Comparison of ENCODE assay signal across 9 cellular contexts in the genomic region with DNA sequence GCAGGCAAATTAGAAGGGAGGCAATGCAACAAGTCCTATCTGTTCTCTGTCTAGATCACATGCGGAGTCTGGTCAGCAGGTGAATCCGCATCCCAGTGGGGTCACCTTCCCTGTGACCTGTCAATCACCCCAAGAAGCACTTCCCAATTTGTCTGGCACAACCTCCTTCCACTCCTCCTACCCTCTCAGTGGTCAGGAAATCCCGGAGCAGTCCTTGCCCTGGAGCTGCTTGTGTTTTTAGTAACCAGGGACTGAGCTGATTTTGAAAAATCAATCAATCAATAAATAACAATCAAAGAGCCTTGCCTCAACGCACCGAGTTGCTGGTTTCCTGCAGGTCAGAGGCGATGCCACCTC. TPM values are rescaled to one million over a fixed set of nuclear protein-coding genes. Genes with fewer than 3 reads are reported as not detected.
DNase-seq lines count a peak whose midpoint lies in the region; ATAC-seq, FAIRE-seq and TF ChIP-seq lines count a peak whose summit lies in the region.
"Had no signal": no experiment of that assay in that cellular context is flagged by ENCODE, and none has a peak within 500 bp of the region (broad histone marks: within the 10 kb centered on the region; RNA-seq: fewer than 3 reads in every experiment).

No MANE protein-coding gene starts in this region.

- H3K36me3 Mint-ChIP-seq in CD14-positive monocyte (no peaks in the 10 kb centered on the region), WTC11 (no peaks in the 10 kb centered on the region)

- H3K9me3 ChIP-seq in pancreas: no peaks in the 10 kb centered on the region

- peak overlapping the region; percentile 60 to 88 for H3K4me3 Mint-ChIP-seq in CD14-positive monocyte
- peak overlapping the region; percentile 82 for H3K4me3 Mint-ChIP-seq in WTC11

- no peak for TF ChIP-seq CTCF in CD14-positive monocyte (IDR thresholded peaks at IDR 0.05)
- no peak for TF ChIP-seq CTCF in WTC11 (IDR thresholded peaks at IDR 0.05)
- no peak for TF ChIP-seq CTCF in pancreas (IDR thresholded peaks at IDR 0.05)

- no peak for DNase-seq in CD14-positive monocyte (ENCODE audit: low spot score)
- DNase-seq in WTC11 (ENCODE audit: low spot score): peak; percentile 73
- peak; percentile 53 for DNase-seq in left ventricle myocardium superior
- DNase-seq in pancreas: peak in 1 of 6 donors; percentile 10
- DNase-seq in effector CD8-positive, alpha-beta T cell (lab: John Stamatoyannopoulos, UW): no peak
- DNase-seq in KBM-7: no peak
- no peak for DNase-seq in NCI-H748 (lab: John Stamatoyannopoulos, UW; ENCODE audit: unreplicated experiment)
- DNase-seq: activated CD8-positive, alpha-beta memory T cell treated with anti-CD3 and anti-CD28 coated beads for 24 hours had no signal

- POLR2A ChIA-PET in WTC11 (lab: Charles Lee): no interaction called here

- CTCF ChIA-PET in WTC11 (lab: Charles Lee): interaction anchor here (0.8 to 1.0 kb wide), 2 partner anchors 51 to 240 kb away, joined by 3 to 4 read pairs; no protein-coding TSS in a partner anchor

- intact Hi-C loops in CD14-positive monocyte (cut with micrococcal nuclease): no loop called here
- intact Hi-C loops in left ventricle myocardium superior (cut with micrococcal nuclease): no loop called here
- intact Hi-C loops in pancreas (cut with DNase I): no loop called here

- in situ Hi-C loops in KBM-7 (cut with MboI; ENCODE audit: low pct_unique_long_range_greater_than_20kb, low sequenced_read_pairs): no loop called here

- peaks cover 6% of the 10 kb centered on the region for H3K4me1 Mint-ChIP-seq in CD14-positive monocyte
- peaks cover 50% of the 10 kb centered on the region for H3K4me1 Mint-ChIP-seq in WTC11

- 10 to 14% methylated on average over 6 of the region's 6 CpGs for WGBS in pancreas, 2 donors

- no peaks in the 10 kb centered on the region for H3K4me1 ChIP-seq in pancreas

- H3K27me3 Mint-ChIP-seq in CD14-positive monocyte (ENCODE audit: low read depth in 3 of 3) (peaks cover 24 to 37% (median 24%) of the 10 kb centered on the region in 3 donors), WTC11 (ENCODE audit: low read depth) (no peaks in the 10 kb centered on the region; the same call in 1 of the 2 replicates)

- ATAC-seq in WTC11 (peak; percentile 89), left ventricle myocardium superior (peak; percentile 88), pancreas (peak; percentile 35 to 72 (median 49)), GM19395 (IDR thresholded peaks at IDR 0.05; ENCODE audit: unreplicated experiment) (no peak)

- no peak overlapping the region for H3K27ac Mint-ChIP-seq in CD14-positive monocyte
- peak overlapping the region; percentile 37; the same call in 1 of the 2 replicates for H3K27ac Mint-ChIP-seq in WTC11

- FAIRE-seq in pancreas (lab: Jason Lieb, UNC): no peak

- H3K27me3 ChIP-seq in pancreas: no peaks in the 10 kb centered on the region

- no peaks in the 10 kb centered on the region for H3K36me3 ChIP-seq in pancreas

- H3K9me3 Mint-ChIP-seq in CD14-positive monocyte (peaks cover 0 to 13% (median 7%) of the 10 kb centered on the region in 7 donors), WTC11 (no peaks in the 10 kb centered on the region)

- H3K27ac ChIP-seq in pancreas: peak overlapping the region in 1 of 4 donors; percentile 48

- H3K4me3 ChIP-seq in pancreas: peak overlapping the region; percentile 36 to 57 (median 46)

TF ChIP-seq in WTC11, 78 proteins besides CTCF, POLR2A, EP300 and RAD21 (continues in another document):
- TF ChIP-seq, protein P1, sequence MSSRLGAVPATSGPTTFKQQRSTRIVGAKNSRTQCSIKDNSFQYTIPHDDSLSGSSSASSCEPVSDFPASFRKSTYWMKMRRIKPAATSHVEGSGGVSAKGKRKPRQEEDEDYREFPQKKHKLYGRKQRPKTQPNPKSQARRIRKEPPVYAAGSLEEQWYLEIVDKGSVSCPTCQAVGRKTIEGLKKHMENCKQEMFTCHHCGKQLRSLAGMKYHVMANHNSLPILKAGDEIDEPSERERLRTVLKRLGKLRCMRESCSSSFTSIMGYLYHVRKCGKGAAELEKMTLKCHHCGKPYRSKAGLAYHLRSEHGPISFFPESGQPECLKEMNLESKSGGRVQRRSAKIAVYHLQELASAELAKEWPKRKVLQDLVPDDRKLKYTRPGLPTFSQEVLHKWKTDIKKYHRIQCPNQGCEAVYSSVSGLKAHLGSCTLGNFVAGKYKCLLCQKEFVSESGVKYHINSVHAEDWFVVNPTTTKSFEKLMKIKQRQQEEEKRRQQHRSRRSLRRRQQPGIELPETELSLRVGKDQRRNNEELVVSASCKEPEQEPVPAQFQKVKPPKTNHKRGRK (CRISPR knock-in tag; IDR thresholded peaks at IDR 0.05; ENCODE audit: borderline replicate concordance): no peak
- TF ChIP-seq ZNF121 (CRISPR knock-in tag; IDR thresholded peaks at IDR 0.05) (no peak), NR2C2 (CRISPR knock-in tag; IDR thresholded peaks at IDR 0.05) (no peak), NR1H2 (CRISPR knock-in tag; IDR thresholded peaks at IDR 0.05) (no peak), FOXP1 (CRISPR knock-in tag; IDR thresholded peaks at IDR 0.05; ENCODE audit: borderline replicate concordance) (no peak), FOXJ3 (CRISPR knock-in tag; IDR thresholded peaks at IDR 0.05; ENCODE audit: borderline replicate concordance) (no peak), CREB1 (CRISPR knock-in tag; IDR thresholded peaks at IDR 0.05) (no peak)
- TF ChIP-seq, protein P2, sequence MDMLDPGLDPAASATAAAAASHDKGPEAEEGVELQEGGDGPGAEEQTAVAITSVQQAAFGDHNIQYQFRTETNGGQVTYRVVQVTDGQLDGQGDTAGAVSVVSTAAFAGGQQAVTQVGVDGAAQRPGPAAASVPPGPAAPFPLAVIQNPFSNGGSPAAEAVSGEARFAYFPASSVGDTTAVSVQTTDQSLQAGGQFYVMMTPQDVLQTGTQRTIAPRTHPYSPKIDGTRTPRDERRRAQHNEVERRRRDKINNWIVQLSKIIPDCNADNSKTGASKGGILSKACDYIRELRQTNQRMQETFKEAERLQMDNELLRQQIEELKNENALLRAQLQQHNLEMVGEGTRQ (CRISPR knock-in tag; IDR thresholded peaks at IDR 0.05): peak; percentile 53
- TF ChIP-seq, protein P3, sequence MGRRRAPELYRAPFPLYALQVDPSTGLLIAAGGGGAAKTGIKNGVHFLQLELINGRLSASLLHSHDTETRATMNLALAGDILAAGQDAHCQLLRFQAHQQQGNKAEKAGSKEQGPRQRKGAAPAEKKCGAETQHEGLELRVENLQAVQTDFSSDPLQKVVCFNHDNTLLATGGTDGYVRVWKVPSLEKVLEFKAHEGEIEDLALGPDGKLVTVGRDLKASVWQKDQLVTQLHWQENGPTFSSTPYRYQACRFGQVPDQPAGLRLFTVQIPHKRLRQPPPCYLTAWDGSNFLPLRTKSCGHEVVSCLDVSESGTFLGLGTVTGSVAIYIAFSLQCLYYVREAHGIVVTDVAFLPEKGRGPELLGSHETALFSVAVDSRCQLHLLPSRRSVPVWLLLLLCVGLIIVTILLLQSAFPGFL (CRISPR knock-in tag; IDR thresholded peaks at IDR 0.05; ENCODE audit: borderline replicate concordance): no peak
- TF ChIP-seq, protein P4, sequence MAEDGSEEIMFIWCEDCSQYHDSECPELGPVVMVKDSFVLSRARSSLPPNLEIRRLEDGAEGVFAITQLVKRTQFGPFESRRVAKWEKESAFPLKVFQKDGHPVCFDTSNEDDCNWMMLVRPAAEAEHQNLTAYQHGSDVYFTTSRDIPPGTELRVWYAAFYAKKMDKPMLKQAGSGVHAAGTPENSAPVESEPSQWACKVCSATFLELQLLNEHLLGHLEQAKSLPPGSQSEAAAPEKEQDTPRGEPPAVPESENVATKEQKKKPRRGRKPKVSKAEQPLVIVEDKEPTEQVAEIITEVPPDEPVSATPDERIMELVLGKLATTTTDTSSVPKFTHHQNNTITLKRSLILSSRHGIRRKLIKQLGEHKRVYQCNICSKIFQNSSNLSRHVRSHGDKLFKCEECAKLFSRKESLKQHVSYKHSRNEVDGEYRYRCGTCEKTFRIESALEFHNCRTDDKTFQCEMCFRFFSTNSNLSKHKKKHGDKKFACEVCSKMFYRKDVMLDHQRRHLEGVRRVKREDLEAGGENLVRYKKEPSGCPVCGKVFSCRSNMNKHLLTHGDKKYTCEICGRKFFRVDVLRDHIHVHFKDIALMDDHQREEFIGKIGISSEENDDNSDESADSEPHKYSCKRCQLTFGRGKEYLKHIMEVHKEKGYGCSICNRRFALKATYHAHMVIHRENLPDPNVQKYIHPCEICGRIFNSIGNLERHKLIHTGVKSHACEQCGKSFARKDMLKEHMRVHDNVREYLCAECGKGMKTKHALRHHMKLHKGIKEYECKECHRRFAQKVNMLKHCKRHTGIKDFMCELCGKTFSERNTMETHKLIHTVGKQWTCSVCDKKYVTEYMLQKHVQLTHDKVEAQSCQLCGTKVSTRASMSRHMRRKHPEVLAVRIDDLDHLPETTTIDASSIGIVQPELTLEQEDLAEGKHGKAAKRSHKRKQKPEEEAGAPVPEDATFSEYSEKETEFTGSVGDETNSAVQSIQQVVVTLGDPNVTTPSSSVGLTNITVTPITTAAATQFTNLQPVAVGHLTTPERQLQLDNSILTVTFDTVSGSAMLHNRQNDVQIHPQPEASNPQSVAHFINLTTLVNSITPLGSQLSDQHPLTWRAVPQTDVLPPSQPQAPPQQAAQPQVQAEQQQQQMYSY (CRISPR knock-in tag; IDR thresholded peaks at IDR 0.05): peak; percentile 96; the same call in 1 of the 2 replicates
- TF ChIP-seq, protein P5, sequence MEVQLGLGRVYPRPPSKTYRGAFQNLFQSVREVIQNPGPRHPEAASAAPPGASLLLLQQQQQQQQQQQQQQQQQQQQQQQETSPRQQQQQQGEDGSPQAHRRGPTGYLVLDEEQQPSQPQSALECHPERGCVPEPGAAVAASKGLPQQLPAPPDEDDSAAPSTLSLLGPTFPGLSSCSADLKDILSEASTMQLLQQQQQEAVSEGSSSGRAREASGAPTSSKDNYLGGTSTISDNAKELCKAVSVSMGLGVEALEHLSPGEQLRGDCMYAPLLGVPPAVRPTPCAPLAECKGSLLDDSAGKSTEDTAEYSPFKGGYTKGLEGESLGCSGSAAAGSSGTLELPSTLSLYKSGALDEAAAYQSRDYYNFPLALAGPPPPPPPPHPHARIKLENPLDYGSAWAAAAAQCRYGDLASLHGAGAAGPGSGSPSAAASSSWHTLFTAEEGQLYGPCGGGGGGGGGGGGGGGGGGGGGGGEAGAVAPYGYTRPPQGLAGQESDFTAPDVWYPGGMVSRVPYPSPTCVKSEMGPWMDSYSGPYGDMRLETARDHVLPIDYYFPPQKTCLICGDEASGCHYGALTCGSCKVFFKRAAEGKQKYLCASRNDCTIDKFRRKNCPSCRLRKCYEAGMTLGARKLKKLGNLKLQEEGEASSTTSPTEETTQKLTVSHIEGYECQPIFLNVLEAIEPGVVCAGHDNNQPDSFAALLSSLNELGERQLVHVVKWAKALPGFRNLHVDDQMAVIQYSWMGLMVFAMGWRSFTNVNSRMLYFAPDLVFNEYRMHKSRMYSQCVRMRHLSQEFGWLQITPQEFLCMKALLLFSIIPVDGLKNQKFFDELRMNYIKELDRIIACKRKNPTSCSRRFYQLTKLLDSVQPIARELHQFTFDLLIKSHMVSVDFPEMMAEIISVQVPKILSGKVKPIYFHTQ (CRISPR knock-in tag; IDR thresholded peaks at IDR 0.05): no peak

RNA-seq across cellular contexts. Expression of a gene that starts 0.6 kb away (rescaled TPM):
- polyA plus RNA-seq in CD14-positive monocyte (under 1 TPM in 1 of 2 donors, not detected in 1; 0.09 TPM), pancreas (1 to 10 TPM; 1.9 to 2.1 TPM)
- total RNA-seq in WTC11 (2021) (18.6 to 20.7 TPM (median 20.2 TPM) in 3 replicates), left ventricle myocardium superior (22.0 TPM), pancreas (1 to 10 TPM; 1.4 to 5.6 (median 2.9) TPM)

Comparison
In these comparisons a context has a peak if more than half of its experiments do, and no peak if none do; other contexts are left out.
1. DNase-seq: peak in WTC11 (single experiment) and left ventricle myocardium superior (single experiment); none in CD14-positive monocyte (single experiment), effector CD8-positive, alpha-beta T cell (single experiment), KBM-7 (single experiment) and NCI-H748 (single experiment).